Comparison of ENCODE assay signal across 6 cellular contexts in genomic region chr17:45997166-45997565, GRCh38. TPM values are rescaled to one million over a fixed set of nuclear protein-coding genes. Genes with fewer than 3 reads are reported as not detected.
"Had no signal": no experiment of that assay in that cellular context is flagged by ENCODE, and none has a peak within 500 bp of the region (broad histone marks: within the 10 kb centered on the region; RNA-seq: fewer than 3 reads in every experiment).

No MANE protein-coding gene starts in this region.

- H3K27ac Mint-ChIP-seq: GM23338, IgD-negative memory B cell had no signal

- H2AFZ ChIP-seq: GM23338 had no signal

- H3K4me1 Mint-ChIP-seq: IgD-negative memory B cell had no signal

- H3K4me3 ChIP-seq: GM23338, HAP-1 had no signal

- H3K4me1 ChIP-seq: HAP-1 had no signal

- H3K36me3 Mint-ChIP-seq: IgD-negative memory B cell had no signal

- H3K4me2 ChIP-seq: GM23338 had no signal

- H3K4me3 Mint-ChIP-seq: GM23338 had no signal

- H3K9me3 Mint-ChIP-seq: GM23338, IgD-negative memory B cell had no signal

- ATAC-seq: GM23338, HCT116 had no signal

- H3K9me3 ChIP-seq: HAP-1 had no signal

- H3K36me3 ChIP-seq: HAP-1 had no signal

RNA-seq across cellular contexts. Expression of gene STH, which starts 1.9 kb away (rescaled TPM):
- total RNA-seq: GM23338, H1, HT-29 had no signal
- polyA plus RNA-seq: H1, IgD-negative memory B cell had no signal
